In the genomic region with DNA sequence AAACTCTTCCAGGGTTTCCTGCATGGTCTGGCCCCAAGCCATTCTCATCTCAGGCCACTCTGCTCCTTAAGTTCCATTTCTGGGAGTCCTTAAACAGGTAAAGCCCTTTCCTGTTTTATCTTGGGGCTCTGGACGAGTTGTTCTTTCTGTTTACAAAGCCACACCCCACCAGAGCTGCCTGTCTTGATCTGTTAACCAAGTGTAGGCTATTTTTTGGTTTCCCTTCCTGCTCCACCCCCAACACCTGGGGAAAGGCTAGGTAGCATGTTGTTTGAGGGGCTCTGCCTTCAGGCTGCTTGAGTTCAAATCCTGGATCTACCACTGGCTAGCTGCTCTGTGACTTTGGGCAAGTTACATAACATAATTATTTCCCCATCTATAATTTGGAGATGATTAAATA, we compare ENCODE assay signal across 12 cellular contexts. TPM values are rescaled to one million over a fixed set of nuclear protein-coding genes. Genes with fewer than 3 reads are reported as not detected.
A peak's percentile ranks its signal among the peaks of the same experiment; 100 is the strongest.
DNase-seq lines count a peak whose midpoint lies in the region; ATAC-seq and TF ChIP-seq lines count a peak whose summit lies in the region.
"Had no signal": no experiment of that assay in that cellular context is flagged by ENCODE, and none has a peak within 500 bp of the region (broad histone marks: within the 10 kb centered on the region; RNA-seq: fewer than 3 reads in every experiment).

No MANE protein-coding gene starts in this region.

- POLR2A ChIA-PET in PC-3 (lab: Charles Lee; ENCODE audit: unreplicated experiment), result no interaction called here

- TF ChIP-seq EP300 in upper lobe of left lung (IDR thresholded peaks at IDR 0.05), result no peak

- H3K4me3 ChIP-seq in PC-3 (ENCODE audit: low read length) (peak overlapping the region; percentile 82; the same call in 1 of the 2 replicates), upper lobe of left lung (no peak overlapping the region), lower leg skin (ENCODE audit: low read depth, poor library complexity, severe bottlenecking) (no peak overlapping the region)

- H3K4me1 Mint-ChIP-seq in activated naive CD4-positive, alpha-beta T cell treated with anti-CD3 and anti-CD28 coated beads, Interleukin-2, amount 50 U/mL, for 24 hours, result peaks cover 46% of the 10 kb centered on the region
- H3K4me1 Mint-ChIP-seq in endothelial cell (ENCODE audit: unreplicated experiment), result peaks cover 22% of the 10 kb centered on the region

- H2AFZ ChIP-seq in PC-3 (ENCODE audit: low read length), result peak overlapping the region; percentile 91

- no peaks in the 10 kb centered on the region for H3K27me3 ChIP-seq in PC-3 (ENCODE audit: low read length)
- no peaks in the 10 kb centered on the region for H3K27me3 ChIP-seq in upper lobe of left lung

- H3F3A ChIP-seq in PC-3 (ENCODE audit: low read length, unreplicated experiment), result no peaks in the 10 kb centered on the region

- CTCF ChIA-PET in PC-3 (lab: Charles Lee), result no interaction called here

- H3K27ac ChIP-seq in PC-3 (ENCODE audit: low read length), result no peak overlapping the region
- peak overlapping the region in 3 of 4 donors; percentile 7 to 94 (median 93) for H3K27ac ChIP-seq in upper lobe of left lung

- H3K9me3 Mint-ChIP-seq in activated naive CD4-positive, alpha-beta T cell treated with anti-CD3 and anti-CD28 coated beads, Interleukin-2, amount 50 U/mL, for 24 hours, result no peaks in the 10 kb centered on the region
- no peaks in the 10 kb centered on the region for H3K9me3 Mint-ChIP-seq in endothelial cell (ENCODE audit: unreplicated experiment)

- peak overlapping the region; percentile 94 for H3K4me2 ChIP-seq in PC-3 (ENCODE audit: low read length)

- intact Hi-C loops in PC-3 (cut with micrococcal nuclease) (no loop called here), lower leg skin (cut with DNase I; ENCODE audit: low total_unique reads) (loop anchor here (10.0 kb wide), 1 partner anchor 56 kb away; a partner anchor contains a TSS)

- H3K9me3 ChIP-seq in PC-3 (ENCODE audit: low read length) (no peaks in the 10 kb centered on the region), upper lobe of left lung (no peaks in the 10 kb centered on the region)

- 48 to 52% methylated on average over 1 of the region's 1 CpG for WGBS in upper lobe of left lung, 2 donors
- 32 to 71% methylated on average over 1 of the region's 1 CpG for WGBS in lower leg skin, 2 donors

- TF ChIP-seq POLR2A in upper lobe of left lung (IDR thresholded peaks at IDR 0.05) (no peak), lower leg skin (IDR thresholded peaks at IDR 0.05) (no peak)

- H3K9ac ChIP-seq in PC-3 (ENCODE audit: low read length), result no peak overlapping the region

- peak overlapping the region; percentile 74 for H3K27ac Mint-ChIP-seq in activated naive CD4-positive, alpha-beta T cell treated with anti-CD3 and anti-CD28 coated beads, Interleukin-2, amount 50 U/mL, for 24 hours
- H3K27ac Mint-ChIP-seq in endothelial cell (ENCODE audit: unreplicated experiment), result no peak overlapping the region
- H3K27ac Mint-ChIP-seq: CD14-positive monocyte had no signal

- H3K27me3 Mint-ChIP-seq in activated naive CD4-positive, alpha-beta T cell treated with anti-CD3 and anti-CD28 coated beads, Interleukin-2, amount 50 U/mL, for 24 hours, result no peaks in the 10 kb centered on the region
- peaks cover 21% of the 10 kb centered on the region for H3K27me3 Mint-ChIP-seq in endothelial cell (ENCODE audit: unreplicated experiment)

- no peaks in the 10 kb centered on the region for H3K9me2 ChIP-seq in PC-3 (replicated peaks; ENCODE audit: low read length)

- no peak for TF ChIP-seq CTCF in PC-3 (conservative IDR thresholded peaks at IDR 0.05; ENCODE audit: low read depth, low read length)
- no peak for TF ChIP-seq CTCF in endothelial cell (IDR thresholded peaks at IDR 0.05; ENCODE audit: unreplicated experiment)
- no peak for TF ChIP-seq CTCF in upper lobe of left lung (IDR thresholded peaks at IDR 0.05)
- TF ChIP-seq CTCF in lower leg skin (IDR thresholded peaks at IDR 0.05), result no peak

- no peak for DNase-seq in activated naive CD4-positive, alpha-beta T cell treated with anti-CD3 and anti-CD28 coated beads, Interleukin-2, amount 50 U/mL, for 16 hours
- DNase-seq in PC-3, result no peak
- no peak for DNase-seq in endothelial cell (ENCODE audit: low spot score)
- peak in 1 of 2 donors; percentile 31 for DNase-seq in upper lobe of left lung
- DNase-seq in lower leg skin (ENCODE audit: low spot score in 2 of 2), result no peak
- DNase-seq in activated gamma-delta T cell (lab: John Stamatoyannopoulos, UW), result no peak
- DNase-seq: activated gamma-delta T cell treated with Interleukin-2 at 50 U/mL for 16 hours, hippocampal formation, T-helper 9 cell had no signal

- no peaks in the 10 kb centered on the region for H4K20me1 ChIP-seq in PC-3 (ENCODE audit: low read length)

- H3K4me1 ChIP-seq in PC-3 (ENCODE audit: insufficient read depth, low read length) (peaks cover 29% of the 10 kb centered on the region), upper lobe of left lung (peaks cover 19 to 32% (median 21%) of the 10 kb centered on the region in 4 donors)

- peak overlapping the region; percentile 81 for H3K4me3 Mint-ChIP-seq in activated naive CD4-positive, alpha-beta T cell treated with anti-CD3 and anti-CD28 coated beads, Interleukin-2, amount 50 U/mL, for 24 hours
- H3K4me3 Mint-ChIP-seq in endothelial cell (ENCODE audit: unreplicated experiment), result peak overlapping the region; percentile 83

- peaks cover 29% of the 10 kb centered on the region for H3K36me3 Mint-ChIP-seq in activated naive CD4-positive, alpha-beta T cell treated with anti-CD3 and anti-CD28 coated beads, Interleukin-2, amount 50 U/mL, for 24 hours
- H3K36me3 Mint-ChIP-seq in endothelial cell (ENCODE audit: low read depth, unreplicated experiment), result peaks cover 17% of the 10 kb centered on the region

- peaks cover 25% of the 10 kb centered on the region for H3K79me2 ChIP-seq in PC-3 (ENCODE audit: low read length)

- no TSS peak for BruUV-seq in PC-3 (replicated peaks; lab: Mats Ljungman, UMichigan)

- no peak for ATAC-seq in PC-3
- no peak for ATAC-seq in upper lobe of left lung (ENCODE audit: low FRiP score in 2 of 2)
- ATAC-seq in GM21367 (IDR thresholded peaks at IDR 0.05; ENCODE audit: unreplicated experiment), result no peak

- H3K36me3 ChIP-seq in PC-3 (ENCODE audit: low read depth, low read length), result peaks cover 27% of the 10 kb centered on the region
- peaks cover 0 to 14% (median 1%) of the 10 kb centered on the region in 4 donors for H3K36me3 ChIP-seq in upper lobe of left lung

RNA-seq across cellular contexts. Expression of a gene that starts 40.0 kb away (rescaled TPM):
- total RNA-seq in PC-3 (2014; rRNA removed) (1.1 and 1.7 TPM in 2 replicates), endothelial cell (ENCODE audit: unreplicated experiment) (0.44 TPM), upper lobe of left lung (1 to 10 TPM in 1 of 6 donors, under 1 TPM in 4, not detected in 1; 0.44 to 2.1 (median 0.79) TPM), lower leg skin (1 to 10 TPM in 1 of 4 donors, under 1 TPM in 2, not detected in 1; 0.08 to 1.3 (median 0.94) TPM)

RNA-seq across cellular contexts. Expression of a gene that starts 52.2 kb away (rescaled TPM):
- total RNA-seq in PC-3 (2014; rRNA removed) (9.2 and 9.4 TPM in 2 replicates), endothelial cell (ENCODE audit: unreplicated experiment) (32.4 TPM), upper lobe of left lung (10 to 100 TPM in 3 of 6 donors, 1 to 10 TPM in 3; 4.2 to 14.0 (median 8.2) TPM), lower leg skin (10 to 100 TPM in 3 of 4 donors, 1 to 10 TPM in 1; 7.5 to 16.7 (median 12.5) TPM)
